Comparison of ENCODE assay signal across 14 cellular contexts in the genomic region with DNA sequence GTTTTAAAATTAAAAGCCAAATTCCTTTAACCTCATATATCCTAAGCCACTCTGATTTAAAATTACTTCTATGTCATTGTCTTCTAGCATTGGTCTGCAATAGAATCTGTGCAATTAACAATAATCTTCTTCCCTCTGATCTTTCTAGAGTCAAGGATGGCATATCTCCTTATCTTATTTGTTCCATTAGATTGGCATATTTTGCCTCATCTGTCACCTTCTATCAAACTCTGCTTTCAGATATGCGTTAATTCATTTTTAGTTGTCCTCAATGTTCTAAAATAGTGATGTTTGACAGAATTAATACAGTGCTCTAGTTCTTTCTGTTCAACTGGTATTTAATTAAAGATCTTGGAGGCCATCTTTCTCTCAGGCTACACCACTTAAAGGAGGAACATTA. TPM values are rescaled to one million over a fixed set of nuclear protein-coding genes. Genes with fewer than 3 reads are reported as not detected.
DNase-seq lines count a peak whose midpoint lies in the region; ATAC-seq, FAIRE-seq and TF ChIP-seq lines count a peak whose summit lies in the region.
"Had no signal": no experiment of that assay in that cellular context is flagged by ENCODE, and none has a peak within 500 bp of the region (broad histone marks: within the 10 kb centered on the region; RNA-seq: fewer than 3 reads in every experiment).

No MANE protein-coding gene starts in this region.

- FAIRE-seq in pancreas (lab: Jason Lieb, UNC): no peak

- peaks cover 12% of the 10 kb centered on the region for H3K36me3 Mint-ChIP-seq in activated T-cell treated with anti-CD3 and anti-CD28 coated beads, Interleukin-2, amount 50 U/mL, for 24 hours (ENCODE audit: low read depth)
- H3K36me3 Mint-ChIP-seq: activated CD8-positive, alpha-beta memory T cell treated with anti-CD3 and anti-CD28 coated beads, Interleukin-2, amount 10 ng/mL, durations not matched to agents 7 days and 5 days had no signal

- intact Hi-C loops in pancreas (cut with DNase I): loop anchor here in 1 of 3 donors (5.0 kb wide), 1 partner anchor 421 kb away; no protein-coding TSS in a partner anchor

- H3K4me1 Mint-ChIP-seq in activated T-cell treated with anti-CD3 and anti-CD28 coated beads, Interleukin-2, amount 50 U/mL, for 24 hours (ENCODE audit: low read depth): peaks cover 76% of the 10 kb centered on the region
- peaks cover 60% of the 10 kb centered on the region for H3K4me1 Mint-ChIP-seq in stimulated activated naive CD8-positive, alpha-beta T cell treated with anti-CD3 and anti-CD28 coated beads, Interleukin-15, amount 100 ng/mL, for 72 hours

- H3K9ac ChIP-seq in adipocyte (ENCODE audit: low read length): peak overlapping the region; percentile 91
- H3K9ac ChIP-seq: KMS-11, SK-N-SH had no signal

- no CpG with 5 or more reads among the region's 1 CpG for WGBS in mesodermal cell (ENCODE audit: insufficient coverage in 2 of 2), 2 experiments
- 39 to 55% methylated on average over 1 of the region's 1 CpG for WGBS in pancreas, 2 donors

- ATAC-seq in stimulated activated naive CD8-positive, alpha-beta T cell treated with anti-CD3 and anti-CD28 coated beads, Interleukin-15, amount 100 ng/mL, for 72 hours: no peak
- ATAC-seq in pancreas (no peak), HG02678 (IDR thresholded peaks at IDR 0.05; ENCODE audit: unreplicated experiment) (no peak)
- ATAC-seq: activated CD8-positive, alpha-beta memory T cell treated with anti-CD3 and anti-CD28 coated beads, Interleukin-2, amount 10 ng/mL, durations not matched to agents 7 days and 5 days had no signal

- H3K4me3 ChIP-seq in adipocyte (ENCODE audit: low read length) (peak overlapping the region; percentile 92), mesodermal cell (ENCODE audit: extremely low read depth, insufficient read depth, low read length, poor library complexity, severe bottlenecking) (peak overlapping the region; percentile 77), pancreas (peak overlapping the region in 1 of 4 donors; percentile 82)

- H3K9me3 ChIP-seq in adipocyte (ENCODE audit: control insufficient read depth, low read length): no peaks in the 10 kb centered on the region
- no peaks in the 10 kb centered on the region for H3K9me3 ChIP-seq in mesodermal cell (ENCODE audit: control insufficient read depth, low read length)
- H3K9me3 ChIP-seq in pancreas: no peaks in the 10 kb centered on the region
- H3K9me3 ChIP-seq: right atrium auricular region, SK-N-SH had no signal

- H3K36me3 ChIP-seq in adipocyte (ENCODE audit: control insufficient read depth, insufficient read depth, low read length, severe bottlenecking): no peaks in the 10 kb centered on the region
- H3K36me3 ChIP-seq in mesodermal cell (ENCODE audit: control insufficient read depth, insufficient read depth, low read length): no peaks in the 10 kb centered on the region
- no peaks in the 10 kb centered on the region for H3K36me3 ChIP-seq in pancreas
- H3K36me3 ChIP-seq: right atrium auricular region had no signal

- H3K27ac ChIP-seq in mesodermal cell (ENCODE audit: low read depth, low read length, severe bottlenecking) (peak overlapping the region; percentile 80), pancreas (no peak overlapping the region)
- H3K27ac ChIP-seq: KMS-11 had no signal

- DNase-seq in activated T-cell treated with anti-CD3 and anti-CD28 coated beads, Interleukin-2, amount 50 U/mL, for 24 hours: no peak
- DNase-seq in activated T-cell treated with anti-CD3 and anti-CD28 coated beads for 4 hours (no peak), adipocyte (ENCODE audit: low read depth) (no peak), pancreas (no peak), dermis blood vessel endothelial cell (no peak)
- DNase-seq in stimulated activated naive CD8-positive, alpha-beta T cell treated with anti-CD3 and anti-CD28 coated beads, Interleukin-15, amount 100 ng/mL, for 72 hours: no peak
- DNase-seq: activated CD8-positive, alpha-beta memory T cell treated with anti-CD3 and anti-CD28 coated beads, Interleukin-2, amount 10 ng/mL, durations not matched to agents 7 days and 5 days; central memory CD4-positive, alpha-beta T cell; NCI-H446; SK-N-SH had no signal

- H3K4me1 ChIP-seq in adipocyte (ENCODE audit: control insufficient read depth, insufficient read depth, low read length) (peaks cover 59% of the 10 kb centered on the region), mesodermal cell (ENCODE audit: control insufficient read depth, insufficient read depth, low read length, poor library complexity, severe bottlenecking) (peaks cover 50% of the 10 kb centered on the region), pancreas (peaks cover 19 to 57% (median 53%) of the 10 kb centered on the region in 3 donors)

- no peaks in the 10 kb centered on the region for H3K9me3 Mint-ChIP-seq in activated T-cell treated with anti-CD3 and anti-CD28 coated beads, Interleukin-2, amount 50 U/mL, for 24 hours
- H3K9me3 Mint-ChIP-seq in stimulated activated naive CD8-positive, alpha-beta T cell treated with anti-CD3 and anti-CD28 coated beads, Interleukin-15, amount 100 ng/mL, for 72 hours: no peaks in the 10 kb centered on the region

- peak overlapping the region; percentile 87 for H3K4me3 Mint-ChIP-seq in activated T-cell treated with anti-CD3 and anti-CD28 coated beads, Interleukin-2, amount 50 U/mL, for 24 hours
- H3K4me3 Mint-ChIP-seq in stimulated activated naive CD8-positive, alpha-beta T cell treated with anti-CD3 and anti-CD28 coated beads, Interleukin-15, amount 100 ng/mL, for 72 hours: peak overlapping the region; percentile 85 to 91
- H3K4me3 Mint-ChIP-seq: activated CD8-positive, alpha-beta memory T cell treated with anti-CD3 and anti-CD28 coated beads, Interleukin-2, amount 10 ng/mL, durations not matched to agents 7 days and 5 days had no signal

- TF ChIP-seq CTCF in pancreas (IDR thresholded peaks at IDR 0.05): no peak

- no peaks in the 10 kb centered on the region for H3K27me3 Mint-ChIP-seq in activated T-cell treated with anti-CD3 and anti-CD28 coated beads, Interleukin-2, amount 50 U/mL, for 24 hours
- H3K27me3 Mint-ChIP-seq in stimulated activated naive CD8-positive, alpha-beta T cell treated with anti-CD3 and anti-CD28 coated beads, Interleukin-15, amount 100 ng/mL, for 72 hours: no peaks in the 10 kb centered on the region

- H3K27me3 ChIP-seq in adipocyte (replicated peaks; ENCODE audit: control insufficient read depth, insufficient read depth, low read length) (no peaks in the 10 kb centered on the region), pancreas (no peaks in the 10 kb centered on the region)
- H3K27me3 ChIP-seq: right atrium auricular region had no signal

- peak overlapping the region; percentile 97 for H3K27ac Mint-ChIP-seq in activated T-cell treated with anti-CD3 and anti-CD28 coated beads, Interleukin-2, amount 50 U/mL, for 24 hours
- H3K27ac Mint-ChIP-seq in stimulated activated naive CD8-positive, alpha-beta T cell treated with anti-CD3 and anti-CD28 coated beads, Interleukin-15, amount 100 ng/mL, for 72 hours: peak overlapping the region in 1 of 2 donors; percentile 53
- H3K27ac Mint-ChIP-seq: activated CD8-positive, alpha-beta memory T cell treated with anti-CD3 and anti-CD28 coated beads, Interleukin-2, amount 10 ng/mL, durations not matched to agents 7 days and 5 days had no signal

RNA-seq across cellular contexts. Expression of a gene that starts 3.1 kb away (rescaled TPM):
- 25.0 TPM for polyA plus RNA-seq in mesodermal cell (2013, experiment 1 of 2)
- 26.0 TPM for polyA plus RNA-seq in mesodermal cell (2013, experiment 2 of 2)
- 10 to 100 TPM; 23.4 to 33.5 (median 25.1) TPM for total RNA-seq in pancreas
- 1 to 10 TPM; 3.7 to 4.2 TPM for polyA plus RNA-seq in pancreas
- total RNA-seq in dermis blood vessel endothelial cell: 51.1 and 56.0 TPM in 2 replicates
